Comparison of ENCODE assay signal across 8 cellular contexts in genomic region chr3:10594915-10595314, GRCh38.
DNase-seq lines count a peak whose midpoint lies in the region; ATAC-seq and TF ChIP-seq lines count a peak whose summit lies in the region.

No MANE protein-coding gene starts in this region.

- dilution Hi-C loops in mammary epithelial cell (cut with HindIII; ENCODE audit: low sequenced_read_pairs) = no loop called here

- intact Hi-C loops in mammary epithelial cell (cut with micrococcal nuclease) = no loop called here
- intact Hi-C loops in mucosa of descending colon (cut with DNase I, micrococcal nuclease) = no loop called here

- no peak overlapping the region for H3K27ac ChIP-seq in SJCRH30
- H3K27ac ChIP-seq in mammary epithelial cell (ENCODE audit: insufficient read depth, low read depth, low read length) = no peak overlapping the region

- in situ Hi-C loops in mammary epithelial cell (cut with MboI; ENCODE audit: low sequenced_read_pairs in 2 of 2) = no loop called here

- DNase-seq in SIG-M5 treated with dmso at 0.1 percent for 504 hours (lab: John Stamatoyannopoulos, UW; ENCODE audit: unreplicated experiment) (peak; percentile 79), SIG-M5 (lab: John Stamatoyannopoulos, UW) (no peak), SJCRH30 (peak; percentile 81 to 90), mammary epithelial cell (peak; percentile 49), mucosa of descending colon (peak in 2 of 3 donors; percentile 29 to 35), omental fat pad (ENCODE audit: low spot score) (no peak), NCI-H2196 treated with DMSO at 0.1 percent for 48 hours (lab: John Stamatoyannopoulos, UW; ENCODE audit: unreplicated experiment) (no peak)

- H3K27me3 ChIP-seq in SJCRH30 (no peaks in the 10 kb centered on the region), mammary epithelial cell (ENCODE audit: insufficient read depth, low read length) (no peaks in the 10 kb centered on the region)

- TF ChIP-seq CTCF in mammary epithelial cell (conservative IDR thresholded peaks at IDR 0.05 in 1 of 2, IDR thresholded peaks at IDR 0.05 in 1 of 2; ENCODE audit: extremely low read depth in 1 of 2, insufficient read depth in 1 of 2, low read depth in 1 of 2, low read length in 2 of 2) (no peak), mucosa of descending colon (IDR thresholded peaks at IDR 0.05) (no peak), omental fat pad (IDR thresholded peaks at IDR 0.05) (no peak)

- ATAC-seq in mucosa of descending colon (peak; percentile 64), omental fat pad (ENCODE audit: low FRiP score) (no peak), GM19035 (IDR thresholded peaks at IDR 0.05; ENCODE audit: unreplicated experiment) (no peak)

- no peaks in the 10 kb centered on the region for H3K4me1 ChIP-seq in SJCRH30
- no peaks in the 10 kb centered on the region for H3K4me1 ChIP-seq in mammary epithelial cell (ENCODE audit: insufficient read depth, low read length)
- no peaks in the 10 kb centered on the region for H3K4me1 ChIP-seq in mucosa of descending colon (ENCODE audit: low read depth)

- no peaks in the 10 kb centered on the region for H3K79me2 ChIP-seq in mammary epithelial cell (ENCODE audit: insufficient read depth, low read length)

- H3K9me3 ChIP-seq in SJCRH30 (replicated peaks) = no peaks in the 10 kb centered on the region
- no peaks in the 10 kb centered on the region for H3K9me3 ChIP-seq in mammary epithelial cell (replicated peaks; ENCODE audit: insufficient read depth, low read length)
- no peaks in the 10 kb centered on the region for H3K9me3 ChIP-seq in mucosa of descending colon

- no peak overlapping the region for H3K4me2 ChIP-seq in mammary epithelial cell (ENCODE audit: insufficient read depth, low read depth, low read length)

- no peak overlapping the region for H3K9ac ChIP-seq in mammary epithelial cell (ENCODE audit: insufficient read depth, low read length)

- WGBS in mammary epithelial cell (ENCODE audit: low coverage, missing lambda C conversion rate) = 18% methylated on average over 8 of the region's 8 CpGs

- H3K36me3 ChIP-seq in SJCRH30 (no peaks in the 10 kb centered on the region), mammary epithelial cell (ENCODE audit: insufficient read depth, low read length) (no peaks in the 10 kb centered on the region), mucosa of descending colon (ENCODE audit: low read depth) (no peaks in the 10 kb centered on the region)

- CTCF ChIA-PET in mammary epithelial cell (lab: Charles Lee; ENCODE audit: low non-redundant PET) = interaction anchor here (0.5 kb wide), 1 partner anchor 228 kb away, joined by 3 read pairs; no protein-coding TSS in a partner anchor

- H3K4me3 ChIP-seq in SJCRH30 (no peak overlapping the region), mammary epithelial cell (replicated peaks in 1 of 3; ENCODE audit: insufficient read depth in 1 of 3, low read depth in 2 of 3, low read length in 3 of 3) (no peak overlapping the region), mucosa of descending colon (no peak overlapping the region)

- no peak overlapping the region for H2AFZ ChIP-seq in mammary epithelial cell (ENCODE audit: low read depth, low read length)

- no peaks in the 10 kb centered on the region for H4K20me1 ChIP-seq in mammary epithelial cell (ENCODE audit: insufficient read depth, low read length)

- BruUV-seq in mammary epithelial cell (replicated peaks; lab: Mats Ljungman, UMichigan) = no TSS peak

Comparison
In these comparisons a context has a peak if more than half of its experiments do, and no peak if none do; other contexts are left out.
1. DNase-seq: peak in SIG-M5 treated with dmso at 0.1 percent for 504 hours (single experiment), SJCRH30 (2 of 2), mammary epithelial cell (single experiment) and mucosa of descending colon (2 of 3); none in SIG-M5 (single experiment), omental fat pad (single experiment) and NCI-H2196 treated with DMSO at 0.1 percent for 48 hours (single experiment).